In the genomic region with DNA sequence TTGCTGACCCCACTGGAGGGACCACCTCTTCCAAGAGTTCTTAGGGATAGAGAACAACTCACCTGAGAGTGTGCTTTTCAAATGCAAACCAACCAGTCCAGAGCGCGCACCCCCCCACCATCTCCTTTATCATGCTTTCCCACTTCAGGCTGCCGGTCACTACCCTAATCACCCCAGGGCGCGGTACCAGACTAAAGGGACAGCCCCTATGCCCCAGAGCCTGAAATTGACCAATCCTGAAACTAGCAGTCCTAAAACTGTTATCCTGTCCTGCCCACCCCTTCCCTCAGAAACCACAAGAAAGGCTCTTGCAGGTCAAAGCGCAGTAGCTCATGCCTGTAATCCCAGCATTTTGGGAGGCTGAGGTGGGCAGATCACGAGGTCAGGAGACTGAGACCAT, we compare ENCODE assay signal across 27 cellular contexts. TPM values are rescaled to one million over a fixed set of nuclear protein-coding genes. Genes with fewer than 3 reads are reported as not detected.
A peak's percentile ranks its signal among the peaks of the same experiment; 100 is the strongest.
DNase-seq lines count a peak whose midpoint lies in the region; ATAC-seq, FAIRE-seq and TF ChIP-seq lines count a peak whose summit lies in the region.
"Had no signal": no experiment of that assay in that cellular context is flagged by ENCODE, and none has a peak within 500 bp of the region (broad histone marks: within the 10 kb centered on the region; RNA-seq: fewer than 3 reads in every experiment).

No MANE protein-coding gene starts in this region.

- no peak for DNase-seq in GM19239 (ENCODE audit: insufficient read length, low spot score)
- DNase-seq in SW480 (ENCODE audit: low spot score) = peak; percentile 80
- DNase-seq in iPS-NIHi11 (ENCODE audit: low spot score) = peak; percentile 68
- peak; percentile 34 for DNase-seq in upper lobe of right lung
- DNase-seq in stimulated activated CD4-positive, alpha-beta T cell treated with anti-CD3 and anti-CD28 coated beads, Interleukin-4, amount 100 ng/mL, for 4 hours = no peak
- no peak for DNase-seq in testis
- DNase-seq: activated CD4-positive, alpha-beta T cell treated with anti-CD3 and anti-CD28 coated beads for 48 hours; activated T-cell treated with anti-CD3 and anti-CD28 coated beads, Interleukin-2, amount 50 U/mL, for 24 hours; effector CD4-positive, alpha-beta T cell; HCEC 1CT; naive B cell; NCI-H1105 treated with DMSO at 0.1 percent for 48 hours; NCI-H2029 treated with DMSO at 0.1 percent for 48 hours; NCI-H510A; NK-92 treated with Interleukin-12 subunit alpha and Interleukin-12 subunit beta, amount 100 ng/mL, for 24 hours; retina; stimulated activated CD4-positive, alpha-beta T cell treated with anti-CD3 and anti-CD28 coated beads, Interleukin-2, amount 100 ng/mL, for 48 hours; stimulated activated naive CD4-positive, alpha-beta T cell; T-helper 17 cell had no signal

- 87 to 97% methylated on average over 7 of the region's 7 CpGs for WGBS in testis, 2 donors

- H3K36me3 ChIP-seq in upper lobe of right lung (no peaks in the 10 kb centered on the region), testis (ENCODE audit: low read depth, missing control alignments) (no peaks in the 10 kb centered on the region)
- H3K36me3 ChIP-seq: left lung, SJSA1, vagina had no signal

- no peaks in the 10 kb centered on the region for H3K27me3 ChIP-seq in upper lobe of right lung
- no peaks in the 10 kb centered on the region for H3K27me3 ChIP-seq in testis
- H3K27me3 ChIP-seq: left lung, SJSA1, vagina had no signal

- ATAC-seq in upper lobe of right lung (no peak), GM19324 (IDR thresholded peaks at IDR 0.05; ENCODE audit: low FRiP score, unreplicated experiment) (no peak)
- ATAC-seq: left lung, T-helper 17 cell had no signal

- peaks cover 5% of the 10 kb centered on the region for H3K4me1 ChIP-seq in upper lobe of right lung
- H3K4me1 ChIP-seq in testis = peaks cover 3% of the 10 kb centered on the region

- intact Hi-C loops in upper lobe of right lung (cut with DNase I) (loop anchor here (10.0 kb wide), 1 partner anchor 85 kb away; no protein-coding TSS in a partner anchor), testis (cut with DNase I; ENCODE audit: low total_unique reads) (no loop called here)

- TF ChIP-seq POLR2A in testis (IDR thresholded peaks at IDR 0.05) = no peak

- FAIRE-seq in GM19239 (lab: Jason Lieb, UNC) = peak; percentile 18
- FAIRE-seq: D721Med, RCC 7860 had no signal

- H3K9me3 ChIP-seq in upper lobe of right lung = no peaks in the 10 kb centered on the region
- no peaks in the 10 kb centered on the region for H3K9me3 ChIP-seq in testis
- H3K9me3 ChIP-seq: left lung, SJSA1, vagina had no signal

- H3K4me3 ChIP-seq in upper lobe of right lung (no peak overlapping the region), testis (no peak overlapping the region)
- H3K4me3 ChIP-seq: left lung, SJSA1, smooth muscle cell, vagina had no signal

- TF ChIP-seq CTCF in upper lobe of right lung (IDR thresholded peaks at IDR 0.05) = no peak
- TF ChIP-seq CTCF in testis (IDR thresholded peaks at IDR 0.05) = no peak

- H3K27ac ChIP-seq in upper lobe of right lung (no peak overlapping the region), testis (no peak overlapping the region)
- H3K27ac ChIP-seq: C4-2B, left lung, SJSA1, vagina had no signal

RNA-seq across cellular contexts. Expression of a gene that starts 37.0 kb away (rescaled TPM):
- total RNA-seq in upper lobe of right lung (1,120 TPM), testis (100 to 1,000 TPM; 230 to 243 TPM)
- 189 TPM for polyA plus RNA-seq in testis (ENCODE audit: insufficient read depth, low read depth, low replicate concordance)

RNA-seq across cellular contexts. Expression of a gene that starts 39.3 kb away (rescaled TPM):
- total RNA-seq in upper lobe of right lung = 11,917 TPM
- 1,000 to 10,000 TPM; 8,109 to 9,314 TPM for total RNA-seq in testis
- 26.7 TPM for polyA plus RNA-seq in testis (ENCODE audit: insufficient read depth, low read depth, low replicate concordance)

Comparison
In these comparisons a context has a peak if more than half of its experiments do, and no peak if none do; other contexts are left out.
1. DNase-seq: peak in SW480 (single experiment), iPS-NIHi11 (single experiment) and upper lobe of right lung (single experiment); none in GM19239 (single experiment), stimulated activated CD4-positive, alpha-beta T cell treated with anti-CD3 and anti-CD28 coated beads, Interleukin-4, amount 100 ng/mL, for 4 hours (0 of 2) and testis (single experiment).